25 cellular contexts compared by ENCODE assay signal in genomic region chr6:151230277-151230577, GRCh38. TPM values are rescaled to one million over a fixed set of nuclear protein-coding genes. Genes with fewer than 3 reads are reported as not detected.
"Had no signal": no experiment of that assay in that cellular context is flagged by ENCODE, and none has a peak within 500 bp of the region (broad histone marks: within the 10 kb centered on the region; RNA-seq: fewer than 3 reads in every experiment).

No MANE protein-coding gene starts in this region.

- H3K4me1 Mint-ChIP-seq: naive thymus-derived CD8-positive, alpha-beta T cell; nephron progenitor cell had no signal

- H3K27ac Mint-ChIP-seq: nephron progenitor cell; stimulated activated effector memory CD8-positive, alpha-beta T cell treated with anti-CD3 and anti-CD28 coated beads, Interleukin-12 subunit alpha, Interleukin-12 subunit beta, amount 100 ng/mL, for 72 hours; type B pancreatic cell had no signal

- H3K9me3 Mint-ChIP-seq: naive thymus-derived CD8-positive, alpha-beta T cell; stimulated activated effector memory CD8-positive, alpha-beta T cell treated with anti-CD3 and anti-CD28 coated beads, Interleukin-12 subunit alpha, Interleukin-12 subunit beta, amount 100 ng/mL, for 72 hours had no signal

- H3K27me3 Mint-ChIP-seq: type B pancreatic cell had no signal

- H3K9me3 ChIP-seq: esophagus squamous epithelium, heart right ventricle, psoas muscle, sigmoid colon, stomach, thyroid gland had no signal

- H3K4me3 Mint-ChIP-seq: naive thymus-derived CD8-positive, alpha-beta T cell; nephron progenitor cell; stimulated activated effector memory CD8-positive, alpha-beta T cell treated with anti-CD3 and anti-CD28 coated beads, Interleukin-12 subunit alpha, Interleukin-12 subunit beta, amount 100 ng/mL, for 72 hours; type B pancreatic cell had no signal

- H3K27ac ChIP-seq: coronary artery, esophagus squamous epithelium, heart right ventricle, psoas muscle, sigmoid colon, stomach, thyroid gland had no signal

- H3K36me3 Mint-ChIP-seq: naive thymus-derived CD8-positive, alpha-beta T cell; stimulated activated effector memory CD8-positive, alpha-beta T cell treated with anti-CD3 and anti-CD28 coated beads, Interleukin-12 subunit alpha, Interleukin-12 subunit beta, amount 100 ng/mL, for 72 hours; type B pancreatic cell had no signal

- H3K27me3 ChIP-seq: esophagus squamous epithelium, heart right ventricle, sigmoid colon, stomach, thyroid gland had no signal

- H3K4me3 ChIP-seq: coronary artery, esophagus squamous epithelium, heart right ventricle, lung, psoas muscle, sigmoid colon, stomach, thyroid gland had no signal

- H3K4me1 ChIP-seq: esophagus squamous epithelium, heart right ventricle, psoas muscle, sigmoid colon, stomach, thyroid gland had no signal

- ATAC-seq: heart right ventricle; left lobe of liver; naive thymus-derived CD8-positive, alpha-beta T cell; psoas muscle; right cardiac atrium had no signal

- DNase-seq: dermis blood vessel endothelial cell; effector memory CD4-positive, alpha-beta T cell; esophagus squamous epithelium; foreskin melanocyte; glutamatergic neuron; heart right ventricle; hippocampal formation; mesenchymal stem cell; naive thymus-derived CD8-positive, alpha-beta T cell; nephron progenitor cell; nucleus accumbens; posterior cingulate gyrus; psoas muscle; right cardiac atrium; sigmoid colon; stimulated activated CD4-positive, alpha-beta T cell treated with anti-CD3 and anti-CD28 coated beads, Interleukin-2, amount 100 ng/mL, for 24 hours; stimulated activated CD4-positive, alpha-beta T cell treated with anti-CD3 and anti-CD28 coated beads, Interleukin-4, amount 100 ng/mL, for 24 hours; stimulated activated naive CD4-positive, alpha-beta T cell treated with Interleukin-2 at 50 U/mL for 16 hours; stomach; thyroid gland had no signal

- H3K36me3 ChIP-seq: esophagus squamous epithelium, heart right ventricle, sigmoid colon, stomach, thyroid gland had no signal

RNA-seq across cellular contexts. Expression of gene AKAP12, which starts 9.5 kb away (rescaled TPM):
- total RNA-seq: naive thymus-derived CD8-positive, alpha-beta T cell had no signal
